Comparison of ENCODE assay signal across 8 cellular contexts in the genomic region with DNA sequence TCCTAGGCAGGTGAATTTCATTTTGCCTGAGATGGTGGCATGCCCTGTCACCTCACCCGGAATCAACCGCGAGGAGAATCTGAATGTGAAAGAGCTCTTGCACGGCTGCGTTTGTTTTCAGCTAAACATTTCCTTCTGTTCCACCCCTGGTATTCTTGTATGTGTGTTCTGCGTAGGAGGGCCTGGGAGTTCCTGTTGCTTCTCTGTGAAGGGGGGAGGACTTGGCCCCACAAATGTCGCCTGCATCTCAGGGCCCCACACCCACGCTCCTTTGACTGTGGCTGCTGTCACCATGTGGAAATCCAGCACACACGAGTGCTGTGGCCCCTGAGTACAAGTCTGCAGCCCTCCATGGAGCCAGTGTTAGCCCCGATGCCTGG. TPM values are rescaled to one million over a fixed set of nuclear protein-coding genes. Genes with fewer than 3 reads are reported as not detected.
A peak's percentile ranks its signal among the peaks of the same experiment; 100 is the strongest.
DNase-seq lines count a peak whose midpoint lies in the region; ATAC-seq and TF ChIP-seq lines count a peak whose summit lies in the region.

No MANE protein-coding gene starts in this region.

- H3K27me3 ChIP-seq in SU-DHL-6 (ENCODE audit: low read length) = no peaks in the 10 kb centered on the region
- no peaks in the 10 kb centered on the region for H3K27me3 ChIP-seq in H9 (ENCODE audit: insufficient read depth, low read length)

- no peaks in the 10 kb centered on the region; the same call in 1 of the 2 replicates for H3K27me3 Mint-ChIP-seq in H9 (ENCODE audit: low read depth)

- no peak overlapping the region for H3K23ac ChIP-seq in H9 (ENCODE audit: insufficient read length, low read depth, low read length)

- H3K56ac ChIP-seq in H9 (ENCODE audit: insufficient read length, low read depth, low read length) = no peak overlapping the region

- peak overlapping the region; percentile 16 for H3K4me3 ChIP-seq in SU-DHL-6 (ENCODE audit: insufficient read depth, low read length, poor library complexity, severe bottlenecking)

- no peak overlapping the region for H3K18ac ChIP-seq in H9 (ENCODE audit: insufficient read length, low read depth, low read length)

- H3K79me2 ChIP-seq in SU-DHL-6 (ENCODE audit: insufficient read depth, low read length) (peaks cover 46% of the 10 kb centered on the region), H9 (ENCODE audit: insufficient read depth, low read length) (no peaks in the 10 kb centered on the region)

- peak; percentile 30 for ATAC-seq in GM21423 (IDR thresholded peaks at IDR 0.05; ENCODE audit: unreplicated experiment)

- no peak overlapping the region for H2AK5ac ChIP-seq in H9 (ENCODE audit: insufficient read length, low read length)

- H3K36me3 ChIP-seq in SU-DHL-6 (ENCODE audit: low read length) = no peaks in the 10 kb centered on the region

- no CpG with 5 or more reads among the region's 10 CpGs for WGBS in H9 (ENCODE audit: extremely low coverage, insufficient read length, low lambda C conversion rate)

- H3K9me3 ChIP-seq in SU-DHL-6 (ENCODE audit: insufficient read depth, low read length) = no peaks in the 10 kb centered on the region
- no peaks in the 10 kb centered on the region for H3K9me3 ChIP-seq in H9 (ENCODE audit: control insufficient read depth, low read depth, low read length)

- no peak overlapping the region for H4K91ac ChIP-seq in H9 (ENCODE audit: insufficient read length, low read depth, low read length)

- H4K20me1 ChIP-seq in SU-DHL-6 (ENCODE audit: low read depth, low read length) (no peaks in the 10 kb centered on the region), H9 (ENCODE audit: control insufficient read depth, insufficient read depth, insufficient read length) (no peaks in the 10 kb centered on the region)

- H3K79me1 ChIP-seq in H9 (ENCODE audit: insufficient read depth, low read depth, low read length, poor library complexity, severe bottlenecking) = no peaks in the 10 kb centered on the region

- TF ChIP-seq CTCF in SU-DHL-6 (IDR thresholded peaks at IDR 0.05; ENCODE audit: insufficient read depth, low read length, poor library complexity, severe bottlenecking) (no peak), H9 (conservative IDR thresholded peaks at IDR 0.05) (no peak)

- H2BK120ac ChIP-seq in H9 (ENCODE audit: low read depth, low read length, poor library complexity, severe bottlenecking) = no peak overlapping the region

- H3K4ac ChIP-seq in H9 (ENCODE audit: low read depth, low read length) = no peak overlapping the region

- H3K27ac ChIP-seq in SU-DHL-6 (ENCODE audit: low read depth, low read length) (peak overlapping the region; percentile 100), angular gyrus (ENCODE audit: low read depth, low read length) (peak overlapping the region; percentile 62), H9 (ENCODE audit: insufficient read length, low read depth, low read length) (no peak overlapping the region)

- H3K9ac ChIP-seq in SU-DHL-6 (ENCODE audit: low read length) = peak overlapping the region; percentile 68
- no peak overlapping the region for H3K9ac ChIP-seq in H9 (ENCODE audit: extremely low read depth, insufficient read length, low read length)

- H3K9me3 Mint-ChIP-seq in H9 = peaks cover 42 to 53% of the 10 kb centered on the region in 2 experiments

- H3K4me2 ChIP-seq in SU-DHL-6 (ENCODE audit: low read depth, low read length, poor library complexity, severe bottlenecking) (peak overlapping the region; percentile 64), H9 (ENCODE audit: insufficient read depth, insufficient read length, low read length) (no peak overlapping the region)

- H3K27ac Mint-ChIP-seq in H9 = no peak overlapping the region

- no peaks in the 10 kb centered on the region for H3K9me2 ChIP-seq in SU-DHL-6 (replicated peaks; ENCODE audit: insufficient read depth, low read length)

- no peak overlapping the region for H3K4me3 Mint-ChIP-seq in H9

- peaks cover 65% of the 10 kb centered on the region for H3F3A ChIP-seq in SU-DHL-6 (ENCODE audit: insufficient read depth)

- peaks cover 3 to 13% of the 10 kb centered on the region in 2 experiments for H3K4me1 Mint-ChIP-seq in H9

- H3K23me2 ChIP-seq in H9 (ENCODE audit: insufficient read length, low read depth, low read length, poor library complexity, severe bottlenecking) = no peaks in the 10 kb centered on the region

- 0 out of 2 replicates have a peak, but pooled peaks cover 2% of the 10 kb centered on the region for H3K4me1 ChIP-seq in H9 (ENCODE audit: insufficient read depth, low read length)

- H4K5ac ChIP-seq in H9 (ENCODE audit: insufficient read length, low read depth, low read length) = no peak overlapping the region

- H2BK12ac ChIP-seq in H9 (ENCODE audit: insufficient read length, low read depth, low read length) = no peak overlapping the region

- H2BK20ac ChIP-seq in H9 (ENCODE audit: low read depth, low read length, poor library complexity, severe bottlenecking) = no peak overlapping the region

- H3K36me3 Mint-ChIP-seq in H9 (ENCODE audit: insufficient read depth in 1 of 3, low read depth in 3 of 3) = peaks cover 29 to 34% (median 30%) of the 10 kb centered on the region in 3 experiments

- no peak overlapping the region for H3K14ac ChIP-seq in H9 (ENCODE audit: insufficient read depth, low read length)

- H2AFZ ChIP-seq in SU-DHL-6 (ENCODE audit: low read depth, low read length, severe bottlenecking) (no peak overlapping the region), H9 (ENCODE audit: low read length) (no peak overlapping the region)

- no peak overlapping the region for H2BK5ac ChIP-seq in H9 (ENCODE audit: insufficient read length, low read length)

- no peak overlapping the region for H2BK15ac ChIP-seq in H9 (ENCODE audit: low read depth, low read length)

- DNase-seq in stimulated activated CD4-positive, alpha-beta T cell treated with anti-CD3 and anti-CD28 coated beads, Interleukin-2, amount 100 ng/mL, for 4 hours (ENCODE audit: low read depth) = peak; percentile 72
- no peak for DNase-seq in GDM1 (lab: John Stamatoyannopoulos, UW)
- DNase-seq in DMS53 (lab: John Stamatoyannopoulos, UW) = no peak
- no peak for DNase-seq in GOT3 (lab: John Stamatoyannopoulos, UW)
- no peak for DNase-seq in H9

- H4K8ac ChIP-seq in H9 (replicated peaks; ENCODE audit: insufficient read length, low read depth, low read length) = no peak overlapping the region

- H3T11ph ChIP-seq in H9 (ENCODE audit: low read length) = no peak overlapping the region

RNA-seq across cellular contexts. Expression of a gene that starts 45.8 kb away (rescaled TPM):
- 4.7 and 6.9 TPM in 2 replicates for total RNA-seq in H9 (2021)
